Comparison of ENCODE assay signal across 23 cellular contexts in the genomic region with DNA sequence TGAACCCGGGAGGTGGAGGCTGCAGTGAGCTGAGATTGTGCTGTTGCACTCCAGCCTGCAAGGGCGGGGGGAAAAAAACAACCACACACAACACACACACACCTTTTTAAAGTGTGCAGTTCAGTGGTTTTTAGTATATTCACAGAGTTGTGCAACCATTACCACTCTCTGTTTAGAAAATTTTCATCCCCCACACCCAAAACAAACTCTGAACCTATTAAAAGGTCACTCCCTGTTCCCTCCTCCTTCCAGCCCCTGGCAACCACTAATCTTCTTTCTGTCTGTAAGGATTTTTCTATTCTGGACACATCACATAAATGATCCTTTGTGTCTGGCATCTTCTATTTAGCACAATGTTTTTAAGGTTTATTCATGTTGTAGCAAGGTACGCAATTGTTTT.
"Had no signal": no experiment of that assay in that cellular context is flagged by ENCODE, and none has a peak within 500 bp of the region (broad histone marks: within the 10 kb centered on the region; RNA-seq: fewer than 3 reads in every experiment).

No MANE protein-coding gene starts in this region.

- H3K4me2 ChIP-seq: smooth muscle cell had no signal

- H3K4me3 ChIP-seq: dorsolateral prefrontal cortex, gastrocnemius medialis, lung, mucosa of descending colon, pancreas, smooth muscle cell, stomach, testis, tibial artery had no signal

- DNase-seq: cerebellar nuclear complex; dorsolateral prefrontal cortex; effector CD4-positive, alpha-beta T cell; foreskin fibroblast; gastrocnemius medialis; head of caudate nucleus; mesenchymal stem cell; mucosa of descending colon; naive B cell; nephron progenitor cell; occipital lobe; pancreas; stimulated activated CD4-positive, alpha-beta T cell treated with anti-CD3 and anti-CD28 coated beads, Interleukin-12 subunit alpha, Interleukin-12 subunit beta, amount 100 ng/mL, for 4 hours; stimulated activated CD4-positive, alpha-beta T cell treated with anti-CD3 and anti-CD28 coated beads, Interleukin-1b, Interleukin-23, amount 100 ng/mL, for 48 hours; stimulated activated CD4-positive, alpha-beta T cell treated with anti-CD3 and anti-CD28 coated beads, Interleukin-4, amount 100 ng/mL, for 1 hour; stimulated activated naive CD4-positive, alpha-beta T cell treated with Interleukin-2 at 50 U/mL for 16 hours; stomach; testis; tibial artery had no signal

- H3K9me3 ChIP-seq: gastrocnemius medialis, mucosa of descending colon, pancreas, stomach, testis, tibial artery had no signal

- H3K27me3 ChIP-seq: dorsolateral prefrontal cortex, gastrocnemius medialis, pancreas, stomach, testis, tibial artery had no signal

- H3K27ac ChIP-seq: gastrocnemius medialis, pancreas, stomach, testis, tibial artery had no signal

- ATAC-seq: gastrocnemius medialis; mucosa of descending colon; pancreas; sciatic nerve; stimulated activated effector memory CD8-positive, alpha-beta T cell treated with anti-CD3 and anti-CD28 coated beads, Interleukin-12 subunit alpha, Interleukin-12 subunit beta, amount 100 ng/mL, for 72 hours had no signal

- H3K36me3 ChIP-seq: gastrocnemius medialis, pancreas had no signal
